In the genomic region with DNA sequence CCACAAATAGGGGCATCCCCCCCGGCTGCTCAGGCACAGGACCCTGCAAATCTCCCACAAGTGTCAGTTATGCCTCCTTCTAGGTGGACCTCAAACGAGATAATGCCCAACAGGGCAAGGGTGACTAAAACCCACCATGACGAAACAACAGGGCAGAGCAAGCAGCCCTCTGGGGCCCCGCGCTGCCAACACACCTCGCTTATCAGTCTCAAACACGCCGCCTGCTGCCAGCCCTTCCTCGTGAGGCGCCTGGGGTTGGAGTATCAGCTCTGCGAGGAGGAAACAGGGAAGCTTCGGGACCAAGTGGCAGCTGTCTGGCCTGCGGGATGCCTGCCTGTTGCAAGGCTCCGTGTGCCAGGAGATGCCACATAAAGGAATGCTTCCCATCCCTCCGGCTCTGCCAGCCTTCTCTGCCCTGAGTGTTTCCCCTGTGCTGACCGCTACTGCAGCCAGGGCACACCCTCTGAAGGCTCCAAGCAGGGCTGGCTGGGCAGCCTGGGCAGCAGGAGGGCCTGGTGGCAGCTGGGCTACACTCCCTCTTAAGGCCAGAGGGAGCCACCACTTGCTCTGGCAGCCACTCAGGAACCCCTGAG, we compare ENCODE assay signal across 14 cellular contexts. TPM values are rescaled to one million over a fixed set of nuclear protein-coding genes. Genes with fewer than 3 reads are reported as not detected.
DNase-seq lines count a peak whose midpoint lies in the region; ATAC-seq, FAIRE-seq and TF ChIP-seq lines count a peak whose summit lies in the region.
"Had no signal": no experiment of that assay in that cellular context is flagged by ENCODE, and none has a peak within 500 bp of the region (broad histone marks: within the 10 kb centered on the region; RNA-seq: fewer than 3 reads in every experiment).

No MANE protein-coding gene starts in this region.

- no peak for ATAC-seq in stimulated activated naive B cell treated with anti-CD40 and anti-IgM and Interleukin-4, amounts not matched to agents 10 μg/mL and 1 μg/mL and 100 μg/mL, for 72 hours (replicated peaks)
- no peak for ATAC-seq in HG03442 (IDR thresholded peaks at IDR 0.05; ENCODE audit: unreplicated experiment)

- H3K9me3 ChIP-seq in HEK293 (ENCODE audit: control insufficient read depth, insufficient read depth, low read depth, low read length) (no peaks in the 10 kb centered on the region), stomach (no peaks in the 10 kb centered on the region)

- no peak for TF ChIP-seq EP300 in stomach (IDR thresholded peaks at IDR 0.05)

- FAIRE-seq in D721Med (lab: Jason Lieb, UNC) = no peak

- peaks cover 6 to 20% of the 10 kb centered on the region in 2 donors for H3K4me1 Mint-ChIP-seq in stimulated activated naive B cell treated with anti-CD40 and anti-IgM and Interleukin-4, amounts not matched to agents 10 μg/mL and 1 μg/mL and 100 μg/mL, for 72 hours

- WGBS in stomach, 5 donors = 33 to 54% (median 42%) methylated on average over 5 to 16 of the region's 16 CpGs

- H3K4me1 ChIP-seq in HEK293 (ENCODE audit: control insufficient read depth, insufficient read depth, low read length) (peaks cover 11% of the 10 kb centered on the region), stomach (peaks cover 59 to 80% (median 74%) of the 10 kb centered on the region in 4 donors)

- peak; percentile 76 to 84 for DNase-seq in cerebellar nuclear complex (lab: John Stamatoyannopoulos, UW)
- DNase-seq in stomach = peak; percentile 93
- DNase-seq in stimulated activated naive B cell treated with anti-CD40 and anti-IgM and Interleukin-4, amounts not matched to agents 10 μg/mL and 1 μg/mL and 100 μg/mL, for 72 hours = no peak
- no peak for DNase-seq in D721Med (ENCODE audit: insufficient read length, low spot score)
- DNase-seq in NAMALWA (ENCODE audit: low spot score) = no peak
- DNase-seq: activated naive CD4-positive, alpha-beta T cell; islet precursor cell; Karpas-422; NCI-H187 treated with DMSO at 0.1 percent for 48 hours; stimulated activated CD4-positive, alpha-beta T cell treated with anti-CD3 and anti-CD28 coated beads, Interleukin-15, amount 100 ng/mL, for 24 hours had no signal

- TF ChIP-seq CTCF in HEK293 (tag by site-specific recombination; IDR thresholded peaks at IDR 0.05) = no peak
- peak in 1 of 7 experiments; percentile 7 for TF ChIP-seq CTCF in stomach (IDR thresholded peaks at IDR 0.05)
- TF ChIP-seq CTCF in D721Med (IDR thresholded peaks at IDR 0.05; ENCODE audit: insufficient read depth, missing control alignments) = no peak

- H3K9me3 Mint-ChIP-seq in stimulated activated naive B cell treated with anti-CD40 and anti-IgM and Interleukin-4, amounts not matched to agents 10 μg/mL and 1 μg/mL and 100 μg/mL, for 72 hours = no peaks in the 10 kb centered on the region
- H3K9me3 Mint-ChIP-seq: central memory CD8-positive, alpha-beta T cell had no signal

- H3K4me3 ChIP-seq in HEK293 (ENCODE audit: low read depth, low read length) (no peak overlapping the region), stomach (peak overlapping the region in 3 of 4 donors; percentile 24 to 44 (median 36))

- peaks cover 11 to 17% of the 10 kb centered on the region in 2 donors for H3K36me3 Mint-ChIP-seq in stimulated activated naive B cell treated with anti-CD40 and anti-IgM and Interleukin-4, amounts not matched to agents 10 μg/mL and 1 μg/mL and 100 μg/mL, for 72 hours

- CTCF ChIA-PET in HEK293 (lab: Yijun Ruan, JAX) = interaction anchor here (1.1 to 10.6 kb wide), 8 partner anchors 9 to 113 kb away, joined by 3 to 410 read pairs (median 5); a partner anchor contains a TSS

- H3K36me3 ChIP-seq in HEK293 (ENCODE audit: control insufficient read depth in 2 of 2, insufficient read depth in 1 of 2, low read length in 2 of 2) (peaks cover 0 to 52% of the 10 kb centered on the region in 2 experiments; a peak in 1 of 3 replicates), stomach (peaks cover 0 to 27% (median 21%) of the 10 kb centered on the region in 4 donors)

- intact Hi-C loops in stomach (cut with DNase I; ENCODE audit: low total_unique reads) = no loop called here

- POLR2A ChIA-PET in HEK293 (lab: Yijun Ruan, JAX) = no interaction called here

- H3K27ac Mint-ChIP-seq in stimulated activated naive B cell treated with anti-CD40 and anti-IgM and Interleukin-4, amounts not matched to agents 10 μg/mL and 1 μg/mL and 100 μg/mL, for 72 hours = no peak overlapping the region

- H3K4me3 Mint-ChIP-seq in stimulated activated naive B cell treated with anti-CD40 and anti-IgM and Interleukin-4, amounts not matched to agents 10 μg/mL and 1 μg/mL and 100 μg/mL, for 72 hours = no peak overlapping the region
- H3K4me3 Mint-ChIP-seq: central memory CD8-positive, alpha-beta T cell had no signal

- H3K27me3 Mint-ChIP-seq in stimulated activated naive B cell treated with anti-CD40 and anti-IgM and Interleukin-4, amounts not matched to agents 10 μg/mL and 1 μg/mL and 100 μg/mL, for 72 hours = no peaks in the 10 kb centered on the region
- H3K27me3 Mint-ChIP-seq: central memory CD8-positive, alpha-beta T cell had no signal

- peak in 2 of 4 donors; percentile 8 to 47 for TF ChIP-seq POLR2A in stomach (IDR thresholded peaks at IDR 0.05)

- H3K27ac ChIP-seq in HEK293 (ENCODE audit: extremely low read depth, low read depth, low read length) (no peak overlapping the region), layer of hippocampus (ENCODE audit: low read depth, low read length) (peak overlapping the region; percentile 96), stomach (peak overlapping the region; percentile 87 to 96 (median 89))

- no peaks in the 10 kb centered on the region for H3K27me3 ChIP-seq in layer of hippocampus (ENCODE audit: control insufficient read depth, insufficient read depth, low read length)
- H3K27me3 ChIP-seq in stomach = no peaks in the 10 kb centered on the region

TF ChIP-seq in HEK293, 187 proteins besides CTCF, POLR2A, EP300 and RAD21:
- no peak for TF ChIP-seq ZNF423 (tag by site-specific recombination; IDR thresholded peaks at IDR 0.05)
- TF ChIP-seq ZNF529 (tag by site-specific recombination; IDR thresholded peaks at IDR 0.05; ENCODE audit: insufficient replicate concordance) = no peak
- no peak for TF ChIP-seq ZNF23 (tag by site-specific recombination; IDR thresholded peaks at IDR 0.05; ENCODE audit: borderline replicate concordance)
- peak; percentile 35; the same call in 1 of the 2 replicates for TF ChIP-seq ZNF335 (tag by site-specific recombination; conservative IDR thresholded peaks at IDR 0.05)
- no peak for TF ChIP-seq ZNF416 (tag by site-specific recombination; IDR thresholded peaks at IDR 0.05)
- no peak for TF ChIP-seq ZBTB7A (tag by site-specific recombination; IDR thresholded peaks at IDR 0.05; ENCODE audit: low read depth)
- no peak for TF ChIP-seq ZSCAN16 (tag by site-specific recombination; IDR thresholded peaks at IDR 0.05)

RNA-seq across cellular contexts. Expression of gene SMIM5, which starts 2.5 kb away (rescaled TPM):
- total RNA-seq in stomach = 10 to 100 TPM in 1 of 5 donors, 1 to 10 TPM in 1, under 1 TPM in 1, not detected in 2; 0.58 to 12.7 (median 3.6) TPM
- 10 to 100 TPM in 1 of 3 donors, 1 to 10 TPM in 2; 5.9 to 29.5 (median 10.0) TPM for polyA plus RNA-seq in stomach

RNA-seq across cellular contexts. Expression of gene RECQL5, which starts 31.2 kb away (rescaled TPM):
- total RNA-seq in stomach = 100 to 1,000 TPM in 2 of 5 donors, 10 to 100 TPM in 3; 21.4 to 229 (median 46.7) TPM
- polyA plus RNA-seq in stomach = 10 to 100 TPM; 29.6 to 61.4 (median 50.8) TPM

RNA-seq across cellular contexts. Expression of gene SAP30BP, which starts 31.4 kb away (rescaled TPM):
- total RNA-seq in stomach = 100 to 1,000 TPM in 2 of 5 donors, 10 to 100 TPM in 3; 24.6 to 154 (median 72.9) TPM
- 10 to 100 TPM; 59.0 to 82.5 (median 72.8) TPM for polyA plus RNA-seq in stomach

RNA-seq across cellular contexts. Expression of gene MYO15B, which starts 48.1 kb away (rescaled TPM):
- 100 to 1,000 TPM; 138 to 515 (median 186) TPM for total RNA-seq in stomach
- polyA plus RNA-seq in stomach = 10 to 100 TPM; 67.7 to 82.3 (median 68.5) TPM

Comparison
In these comparisons a context has a peak if more than half of its experiments do, and no peak if none do; other contexts are left out.
1. DNase-seq: peak in cerebellar nuclear complex (2 of 2) and stomach (single experiment); none in stimulated activated naive B cell treated with anti-CD40 and anti-IgM and Interleukin-4, amounts not matched to agents 10 μg/mL and 1 μg/mL and 100 μg/mL, for 72 hours (single experiment), D721Med (single experiment) and NAMALWA (single experiment).